In the genomic region with DNA sequence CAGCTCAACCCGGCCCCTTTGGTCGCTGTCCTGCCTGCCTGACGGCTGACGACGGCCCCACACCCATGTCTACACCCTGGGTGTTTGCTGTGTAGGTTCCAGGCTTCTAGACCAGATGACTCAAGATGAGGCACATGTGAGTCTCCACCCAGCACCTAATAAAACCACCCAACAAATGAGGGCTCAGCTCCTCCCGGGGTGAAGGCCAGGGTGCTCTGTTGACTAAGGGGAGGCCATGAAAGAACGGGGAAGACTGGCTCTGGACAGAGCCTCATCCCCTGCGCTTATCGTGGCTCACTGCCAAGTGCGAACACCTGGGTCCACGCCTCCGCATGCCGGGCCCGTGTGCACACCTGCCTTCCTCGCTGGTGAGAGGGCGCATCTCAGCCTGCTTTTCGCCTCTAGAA, we compare ENCODE assay signal across 12 cellular contexts. TPM values are rescaled to one million over a fixed set of nuclear protein-coding genes. Genes with fewer than 3 reads are reported as not detected.
DNase-seq lines count a peak whose midpoint lies in the region; ATAC-seq and TF ChIP-seq lines count a peak whose summit lies in the region.
"Had no signal": no experiment of that assay in that cellular context is flagged by ENCODE, and none has a peak within 500 bp of the region (broad histone marks: within the 10 kb centered on the region; RNA-seq: fewer than 3 reads in every experiment).

No MANE protein-coding gene starts in this region.

- no peak overlapping the region for H3K4me3 ChIP-seq in brain microvascular endothelial cell (ENCODE audit: low read depth, low read length)

- peaks cover 82% of the 10 kb centered on the region for H3K4me1 Mint-ChIP-seq in osteocyte (ENCODE audit: unreplicated experiment)
- peaks cover 1% of the 10 kb centered on the region for H3K4me1 Mint-ChIP-seq in activated T-cell treated with anti-CD3 and anti-CD28 coated beads, Interleukin-2, amount 50 U/mL, for 24 hours (ENCODE audit: low read depth)

- peak overlapping the region; percentile 99 for H3K27ac ChIP-seq in brain microvascular endothelial cell

- peaks cover 31% of the 10 kb centered on the region for H3K36me3 Mint-ChIP-seq in osteocyte (ENCODE audit: unreplicated experiment)
- H3K36me3 Mint-ChIP-seq in activated T-cell treated with anti-CD3 and anti-CD28 coated beads, Interleukin-2, amount 50 U/mL, for 24 hours (ENCODE audit: low read depth) = no peaks in the 10 kb centered on the region
- H3K36me3 Mint-ChIP-seq: CD14-positive monocyte, WTC11 had no signal

- no peaks in the 10 kb centered on the region for H3K27me3 ChIP-seq in brain microvascular endothelial cell (replicated peaks)

- no peaks in the 10 kb centered on the region for H3K9me3 Mint-ChIP-seq in osteocyte (ENCODE audit: unreplicated experiment)
- no peaks in the 10 kb centered on the region for H3K9me3 Mint-ChIP-seq in activated T-cell treated with anti-CD3 and anti-CD28 coated beads, Interleukin-2, amount 50 U/mL, for 24 hours

- TF ChIP-seq POLR2A in GM18505 (IDR thresholded peaks at IDR 0.05; ENCODE audit: borderline replicate concordance, extremely low read depth, insufficient read depth, insufficient read length) = no peak

- TF ChIP-seq CTCF in brain microvascular endothelial cell (IDR thresholded peaks at IDR 0.05; ENCODE audit: low read depth, low read length, missing control alignments) (no peak), osteocyte (IDR thresholded peaks at IDR 0.05) (no peak)

- H3K4me3 Mint-ChIP-seq in osteocyte (ENCODE audit: unreplicated experiment) = no peak overlapping the region
- H3K4me3 Mint-ChIP-seq in activated T-cell treated with anti-CD3 and anti-CD28 coated beads, Interleukin-2, amount 50 U/mL, for 24 hours = no peak overlapping the region
- H3K4me3 Mint-ChIP-seq: CD14-positive monocyte, WTC11 had no signal

- H3K36me3 ChIP-seq in brain microvascular endothelial cell (replicated peaks) = peaks cover 43% of the 10 kb centered on the region

- DNase-seq in DMS153 treated with DMSO at 0.1 percent for 48 hours (lab: John Stamatoyannopoulos, UW; ENCODE audit: unreplicated experiment) (peak; percentile 79), NCI-H1105 treated with DMSO at 0.1 percent for 48 hours (lab: John Stamatoyannopoulos, UW) (peak; percentile 87), brain microvascular endothelial cell (no peak), osteocyte (ENCODE audit: extremely low spot score, unreplicated experiment) (no peak), NCI-H2227 treated with DMSO at 0.1 percent for 48 hours (lab: John Stamatoyannopoulos, UW) (no peak)
- no peak for DNase-seq in activated T-cell treated with anti-CD3 and anti-CD28 coated beads, Interleukin-2, amount 50 U/mL, for 24 hours
- DNase-seq: central memory CD4-positive, alpha-beta T cell; stimulated activated CD4-positive, alpha-beta T cell treated with anti-CD3 and anti-CD28 coated beads, Interleukin-4, amount 100 ng/mL, for 24 hours had no signal

- in situ Hi-C loops in brain microvascular endothelial cell (cut with HindIII; ENCODE audit: low pct_ligation_motif_present, low sequenced_read_pairs) = no loop called here

- H3K27ac Mint-ChIP-seq in osteocyte (ENCODE audit: unreplicated experiment) = peak overlapping the region; percentile 95
- H3K27ac Mint-ChIP-seq in activated T-cell treated with anti-CD3 and anti-CD28 coated beads, Interleukin-2, amount 50 U/mL, for 24 hours = no peak overlapping the region
- H3K27ac Mint-ChIP-seq: CD14-positive monocyte, WTC11 had no signal

- no peaks in the 10 kb centered on the region for H3K27me3 Mint-ChIP-seq in osteocyte (ENCODE audit: unreplicated experiment)
- peaks cover 27% of the 10 kb centered on the region for H3K27me3 Mint-ChIP-seq in activated T-cell treated with anti-CD3 and anti-CD28 coated beads, Interleukin-2, amount 50 U/mL, for 24 hours

- ATAC-seq in GM18505 (IDR thresholded peaks at IDR 0.05; ENCODE audit: unreplicated experiment) (no peak), GM21381 (IDR thresholded peaks at IDR 0.05; ENCODE audit: unreplicated experiment) (no peak)
- ATAC-seq: WTC11 had no signal

RNA-seq across cellular contexts. Expression of a gene that starts 39.6 kb away (rescaled TPM):
- 2,001 and 2,067 TPM in 2 replicates for total RNA-seq in osteocyte

RNA-seq across cellular contexts. Expression of a gene that starts 39.7 kb away (rescaled TPM):
- total RNA-seq in osteocyte = 3,181 and 3,589 TPM in 2 replicates

Comparison
In these comparisons a context has a peak if more than half of its experiments do, and no peak if none do; other contexts are left out.
1. DNase-seq: peak in DMS153 treated with DMSO at 0.1 percent for 48 hours (single experiment) and NCI-H1105 treated with DMSO at 0.1 percent for 48 hours (single experiment); none in brain microvascular endothelial cell (single experiment), osteocyte (single experiment), activated T-cell treated with anti-CD3 and anti-CD28 coated beads, Interleukin-2, amount 50 U/mL, for 24 hours (single experiment) and NCI-H2227 treated with DMSO at 0.1 percent for 48 hours (single experiment).